Comparison of ENCODE assay signal across 16 cellular contexts in the genomic region with DNA sequence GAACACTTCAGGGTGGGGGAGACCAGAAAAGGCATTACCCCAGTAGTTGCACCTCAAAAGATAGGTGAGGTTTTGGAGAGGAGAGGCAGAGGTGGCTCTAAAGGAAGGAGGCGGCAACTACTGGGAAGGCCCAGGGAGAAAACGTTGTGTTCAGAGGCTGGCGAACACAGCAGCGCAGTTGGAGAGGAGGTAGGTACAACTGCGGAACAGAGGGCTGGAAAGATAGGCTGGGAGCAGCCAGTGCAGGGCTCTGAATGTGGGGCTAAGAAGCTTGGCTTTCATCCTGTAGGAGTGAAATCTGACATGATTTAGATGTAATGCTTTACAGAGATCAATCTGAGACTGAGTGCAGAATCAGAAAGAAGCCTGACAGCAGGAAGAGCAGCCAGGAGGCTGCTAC. TPM values are rescaled to one million over a fixed set of nuclear protein-coding genes. Genes with fewer than 3 reads are reported as not detected.
A peak's percentile ranks its signal among the peaks of the same experiment; 100 is the strongest.
DNase-seq lines count a peak whose midpoint lies in the region; ATAC-seq, FAIRE-seq and TF ChIP-seq lines count a peak whose summit lies in the region.
"Had no signal": no experiment of that assay in that cellular context is flagged by ENCODE, and none has a peak within 500 bp of the region (broad histone marks: within the 10 kb centered on the region; RNA-seq: fewer than 3 reads in every experiment).

No MANE protein-coding gene starts in this region.

- no peaks in the 10 kb centered on the region for H3K36me3 ChIP-seq in H1 (ENCODE audit: control insufficient read depth in 2 of 4, insufficient read depth in 4 of 4, low read length in 3 of 4)
- H3K36me3 ChIP-seq in neural cell (ENCODE audit: insufficient read depth, low read length): no peaks in the 10 kb centered on the region
- no peaks in the 10 kb centered on the region for H3K36me3 ChIP-seq in transverse colon
- H3K36me3 ChIP-seq in smooth muscle cell (ENCODE audit: low read depth): no peaks in the 10 kb centered on the region

- H3K79me2 ChIP-seq in H1 (ENCODE audit: control insufficient read depth in 1 of 2, insufficient read depth in 2 of 2, low read length in 2 of 2): no peaks in the 10 kb centered on the region
- no peaks in the 10 kb centered on the region for H3K79me2 ChIP-seq in neural cell (replicated peaks; ENCODE audit: insufficient read depth, low read length)
- no peaks in the 10 kb centered on the region for H3K79me2 ChIP-seq in smooth muscle cell (ENCODE audit: low read depth)

- H3K9ac ChIP-seq in H1 (replicated peaks in 1 of 4; ENCODE audit: extremely low read depth in 1 of 4, low read depth in 3 of 4, low read length in 3 of 4) (no peak overlapping the region), neural cell (ENCODE audit: low read length) (peak overlapping the region; percentile 23), smooth muscle cell (ENCODE audit: low read depth) (no peak overlapping the region)
- H3K9ac ChIP-seq: BLaER1 treated with 17β-estradiol and CSF1 and Interleukin-3, amounts not matched to agents 10 nM and 100 nM had no signal

- H2AFZ ChIP-seq in H1 (ENCODE audit: low read length): no peak overlapping the region
- H2AFZ ChIP-seq in neural cell (ENCODE audit: low read depth, low read length): no peak overlapping the region
- no peak overlapping the region for H2AFZ ChIP-seq in smooth muscle cell (ENCODE audit: low read depth)

- peaks cover 5% of the 10 kb centered on the region for H3K23me2 ChIP-seq in H1 (ENCODE audit: low read depth, low read length)

- ATAC-seq in GM18868 (IDR thresholded peaks at IDR 0.05; ENCODE audit: unreplicated experiment): no peak
- ATAC-seq: GM12878 had no signal

- H2BK120ac ChIP-seq in H1 (replicated peaks; ENCODE audit: low read depth, low read length): no peak overlapping the region

- H2BK20ac ChIP-seq in H1 (ENCODE audit: low read length): no peak overlapping the region

- H3K4me1 ChIP-seq in H1 (replicated peaks in 1 of 4; ENCODE audit: control insufficient read depth in 3 of 4, insufficient read depth in 4 of 4, low read length in 3 of 4) (peaks cover 13 to 19% (median 17%) of the 10 kb centered on the region in 4 experiments), transverse colon (peaks cover 0 to 13% (median 8%) of the 10 kb centered on the region in 4 donors), smooth muscle cell (ENCODE audit: low read depth) (no peaks in the 10 kb centered on the region)

- H3K27me3 ChIP-seq in H1 (replicated peaks in 1 of 4; ENCODE audit: control insufficient read depth in 3 of 4, extremely low read depth in 1 of 4, insufficient read depth in 3 of 4, low read length in 3 of 4): no peaks in the 10 kb centered on the region
- no peaks in the 10 kb centered on the region for H3K27me3 ChIP-seq in neural cell (ENCODE audit: insufficient read depth, low read depth, low read length)
- H3K27me3 ChIP-seq in transverse colon: no peaks in the 10 kb centered on the region
- H3K27me3 ChIP-seq in smooth muscle cell (ENCODE audit: low read depth): peaks cover 18% of the 10 kb centered on the region
- H3K27me3 ChIP-seq: BLaER1 treated with 17β-estradiol and CSF1 and Interleukin-3, amounts not matched to agents 10 nM and 100 nM had no signal

- H3K23ac ChIP-seq in H1 (ENCODE audit: insufficient read length): no peak overlapping the region

- TF ChIP-seq RAD21 in H1 (IDR thresholded peaks at IDR 0.05 in 1 of 2, conservative IDR thresholded peaks at IDR 0.05 in 1 of 2; ENCODE audit: low read depth in 2 of 2, low read length in 2 of 2) (no peak), neural cell (conservative IDR thresholded peaks at IDR 0.05) (no peak)

- in situ Hi-C loops in transverse colon (cut with MboI; ENCODE audit: low pct_ligation_motif_present in 1 of 4, low pct_unique_long_range_greater_than_20kb in 1 of 4, low sequenced_read_pairs in 3 of 4): no loop called here

- H4K91ac ChIP-seq in H1 (replicated peaks; ENCODE audit: insufficient read length, low read length): no peak overlapping the region

- no peak overlapping the region for H4K5ac ChIP-seq in H1 (ENCODE audit: insufficient read length, low read depth, low read length)

- H2BK15ac ChIP-seq in H1 (ENCODE audit: low read length): no peak overlapping the region

- no peaks in the 10 kb centered on the region for H3K9me2 ChIP-seq in neural cell (ENCODE audit: insufficient read depth, low read length)

- WGBS in H1 (ENCODE audit: extremely low coverage in 1 of 2, insufficient coverage in 1 of 2, insufficient read length in 1 of 2, insufficient replicate concordance in 2 of 2, low coverage in 1 of 2, low lambda C conversion rate in 2 of 2, missing lambda C conversion rate in 1 of 2), 2 experiments: 84% methylated on average over 5 of the region's 5 CpGs; no CpG with 5 or more reads in 1 of the 2 experiments
- WGBS in transverse colon (ENCODE audit: low coverage in 1 of 2), 2 donors: 84% methylated on average over 5 of the region's 5 CpGs; no CpG with 5 or more reads in 1 of the 2 donors
- WGBS in smooth muscle cell (ENCODE audit: low lambda C conversion rate): 86% methylated on average over 5 of the region's 5 CpGs

- H4K8ac ChIP-seq in H1 (ENCODE audit: extremely low read depth, insufficient read depth, low read length): no peak overlapping the region

- no peak overlapping the region for H3K4ac ChIP-seq in H1 (replicated peaks; ENCODE audit: insufficient read length, low read depth, low read length)

- H2BK5ac ChIP-seq in H1 (ENCODE audit: low read depth, low read length): no peak overlapping the region

- H3F3A ChIP-seq in neural cell (ENCODE audit: insufficient read depth, low read length, poor library complexity, severe bottlenecking) (no peaks in the 10 kb centered on the region), smooth muscle cell (ENCODE audit: low read depth) (no peaks in the 10 kb centered on the region)

- no peak overlapping the region for H3K14ac ChIP-seq in H1 (ENCODE audit: insufficient read length)

- H3K9me3 ChIP-seq in H1 (ENCODE audit: insufficient read depth in 2 of 2, low read depth in 1 of 2, low read length in 1 of 2) (no peaks in the 10 kb centered on the region), neural cell (ENCODE audit: low read length) (no peaks in the 10 kb centered on the region), transverse colon (no peaks in the 10 kb centered on the region), smooth muscle cell (replicated peaks; ENCODE audit: low read depth) (no peaks in the 10 kb centered on the region)
- H3K9me3 ChIP-seq: BLaER1 treated with 17β-estradiol and CSF1 and Interleukin-3, amounts not matched to agents 10 nM and 100 nM had no signal

- H2BK12ac ChIP-seq in H1 (ENCODE audit: low read depth, low read length): 0 out of 2 replicates have a peak overlapping the region, but pooled peaks have one; percentile 14

- no peak overlapping the region for H3K18ac ChIP-seq in H1 (ENCODE audit: extremely low read depth, low read length)

- POLR2A ChIA-PET in H1 (lab: Charles Lee; ENCODE audit: partially characterized antibody): interaction anchor here (3.8 kb wide), 1 partner anchor 12 kb away, joined by 34 read pairs; a partner anchor contains a TSS

- CTCF ChIA-PET in H1 (lab: Charles Lee; ENCODE audit: partially characterized antibody): interaction anchor here (2.0 to 37.5 kb wide), 3 partner anchors 12 to 26 kb away, joined by 9 to 684 read pairs (median 201); a partner anchor contains a TSS

- TF ChIP-seq EP300 in H1 (IDR thresholded peaks at IDR 0.05; ENCODE audit: borderline replicate concordance in 1 of 2, low read depth in 2 of 2, low read length in 2 of 2) (no peak), neural cell (conservative IDR thresholded peaks at IDR 0.05; ENCODE audit: poor library complexity, severe bottlenecking) (no peak), transverse colon (IDR thresholded peaks at IDR 0.05; ENCODE audit: low read depth) (no peak)

- TF ChIP-seq CTCF in H1 (IDR thresholded peaks at IDR 0.05; ENCODE audit: control extremely low read depth in 1 of 3, insufficient read depth in 1 of 3, low read depth in 1 of 3, low read length in 3 of 3) (no peak), neural cell (IDR thresholded peaks at IDR 0.05; ENCODE audit: poor library complexity, severe bottlenecking) (no peak), transverse colon (IDR thresholded peaks at IDR 0.05) (no peak), smooth muscle cell (IDR thresholded peaks at IDR 0.05; ENCODE audit: borderline replicate concordance, insufficient read depth, poor library complexity, severe bottlenecking) (no peak)

- no peak overlapping the region for H3K56ac ChIP-seq in H1 (replicated peaks; ENCODE audit: insufficient read length, low read depth, low read length)

- H3K27ac ChIP-seq in angular gyrus (ENCODE audit: low read depth, low read length): peak overlapping the region; percentile 57
- H3K27ac ChIP-seq in H1 (ENCODE audit: low read depth, low read length): no peak overlapping the region
- H3K27ac ChIP-seq in neural cell (ENCODE audit: low read length): no peak overlapping the region
- peak overlapping the region in 3 of 4 donors; percentile 31 to 60 (median 51) for H3K27ac ChIP-seq in transverse colon
- no peak overlapping the region for H3K27ac ChIP-seq in smooth muscle cell (ENCODE audit: low read depth)
- H3K27ac ChIP-seq: BLaER1 treated with 17β-estradiol and CSF1 and Interleukin-3, amounts not matched to agents 10 nM and 100 nM; HL-60 had no signal

- H3K4me3 ChIP-seq in H1 (ENCODE audit: extremely low read depth in 1 of 4, insufficient read depth in 2 of 4, low read depth in 3 of 4, low read length in 4 of 4) (no peak overlapping the region), neural cell (ENCODE audit: low read length) (no peak overlapping the region), transverse colon (no peak overlapping the region), smooth muscle cell (no peak overlapping the region)
- H3K4me3 ChIP-seq: BLaER1 treated with 17β-estradiol and CSF1 and Interleukin-3, amounts not matched to agents 10 nM and 100 nM; GM12878 had no signal

- no peak overlapping the region for H2AK5ac ChIP-seq in H1 (ENCODE audit: low read depth, low read length)

- DNase-seq in H1 (ENCODE audit: low read depth in 1 of 2, low spot score in 2 of 2) (no peak), transverse colon (no peak), smooth muscle cell (lab: John Stamatoyannopoulos, UW; ENCODE audit: unreplicated experiment) (no peak)
- no peak for DNase-seq in stimulated activated naive CD4-positive, alpha-beta T cell (lab: John Stamatoyannopoulos, UW)
- DNase-seq: ACHN; CD4-positive, CD25-positive, alpha-beta regulatory T cell; DMS79; GOT3; HCEC 1CT; HFFc6 had no signal

- H4K20me1 ChIP-seq in H1 (replicated peaks in 1 of 2; ENCODE audit: control insufficient read depth in 1 of 2, insufficient read depth in 2 of 2, low read length in 2 of 2): peaks cover 0 to 14% of the 10 kb centered on the region in 2 experiments
- no peaks in the 10 kb centered on the region for H4K20me1 ChIP-seq in neural cell (ENCODE audit: insufficient read depth)
- H4K20me1 ChIP-seq in smooth muscle cell (ENCODE audit: low read depth): no peaks in the 10 kb centered on the region

- no peak for FAIRE-seq in H1 (lab: Jason Lieb, UNC)
- FAIRE-seq: GM12878 had no signal

- intact Hi-C loops in transverse colon (cut with DNase I; ENCODE audit: low total_unique reads): no loop called here

- no peak overlapping the region; a peak in 1 of 4 replicates for H3K4me2 ChIP-seq in H1 (ENCODE audit: insufficient read depth in 1 of 2, low read depth in 2 of 2, low read length in 2 of 2)
- no peak overlapping the region for H3K4me2 ChIP-seq in neural cell (ENCODE audit: low read length)
- H3K4me2 ChIP-seq in smooth muscle cell: no peak overlapping the region
- H3K4me2 ChIP-seq: BLaER1 treated with 17β-estradiol and CSF1 and Interleukin-3, amounts not matched to agents 10 nM and 100 nM had no signal

- TF ChIP-seq POLR2A in H1 (IDR thresholded peaks at IDR 0.05; ENCODE audit: control extremely low read depth in 1 of 2, low read depth in 2 of 2, low read length in 2 of 2): no peak
- no peak for TF ChIP-seq POLR2A in transverse colon (IDR thresholded peaks at IDR 0.05)

- peaks cover 6% of the 10 kb centered on the region for H3K79me1 ChIP-seq in H1 (ENCODE audit: low read depth, low read length)

RNA-seq across cellular contexts. Expression of a gene that starts 13.0 kb away (rescaled TPM):
- 20.6 and 21.0 TPM in 2 replicates for total RNA-seq in H1 (2021; fragmentation: NEBNext Ultra II Directional; extraction: Animal tissue kit (Norgen Biotek cat#: 25700))
- polyA plus RNA-seq in H1 (2011; rRNA removed) (13.3 and 20.6 TPM in 2 replicates), neural cell (31.6 and 36.9 TPM in 2 replicates), smooth muscle cell (0.33 and 2.0 TPM in 2 replicates)
- polyA plus RNA-seq in H1 (2011; cell fraction: cytosol; rRNA removed): 16.6 TPM
- polyA plus RNA-seq in H1 (2011; cell fraction: nucleus; rRNA removed): 43.0 TPM
- polyA plus RNA-seq in H1 (2012, experiment 1 of 2): 12.5 to 18.2 TPM (median 14.1 TPM) in 4 replicates
- polyA plus RNA-seq in H1 (2012, experiment 2 of 2): 12.9 TPM
- polyA plus RNA-seq in H1 (2013, experiment 1 of 2): 7.6 TPM
- polyA plus RNA-seq in H1 (2013, experiment 2 of 2): 7.2 TPM
- polyA minus RNA-seq in H1 (2011; rRNA and poly(A)+ RNA removed): 29.3 and 29.9 TPM in 2 replicates
- 12.0 TPM for polyA minus RNA-seq in H1 (2011; cell fraction: cytosol; rRNA and poly(A)+ RNA removed)
- 11.7 TPM for polyA minus RNA-seq in H1 (2011; cell fraction: nucleus; rRNA and poly(A)+ RNA removed)
- 52.1 and 54.1 TPM in 2 replicates for polyA minus RNA-seq in neural cell
- total RNA-seq in transverse colon (10 to 100 TPM in 1 of 4 donors, 1 to 10 TPM in 3; 1.9 to 14.7 (median 5.4) TPM), smooth muscle cell (2.2 and 2.6 TPM in 2 replicates)

RNA-seq across cellular contexts. Expression of a gene that starts 39.1 kb away (rescaled TPM):
- total RNA-seq in H1 (2021; fragmentation: NEBNext Ultra II Directional; extraction: Animal tissue kit (Norgen Biotek cat#: 25700)): 51.1 and 54.1 TPM in 2 replicates
- polyA plus RNA-seq in H1 (2011; rRNA removed) (107 and 124 TPM in 2 replicates), neural cell (66.0 and 78.8 TPM in 2 replicates), smooth muscle cell (28.6 and 35.3 TPM in 2 replicates)
- 104 TPM for polyA plus RNA-seq in H1 (2011; cell fraction: cytosol; rRNA removed)
- polyA plus RNA-seq in H1 (2011; cell fraction: nucleus; rRNA removed): 126 TPM
- polyA plus RNA-seq in H1 (2012, experiment 1 of 2): 43.6 to 57.9 TPM (median 56.1 TPM) in 4 replicates
- 37.3 TPM for polyA plus RNA-seq in H1 (2012, experiment 2 of 2)
- polyA plus RNA-seq in H1 (2013, experiment 1 of 2): 42.0 TPM
- 38.3 TPM for polyA plus RNA-seq in H1 (2013, experiment 2 of 2)
- 76.7 and 111 TPM in 2 replicates for polyA minus RNA-seq in H1 (2011; rRNA and poly(A)+ RNA removed)
- 57.0 TPM for polyA minus RNA-seq in H1 (2011; cell fraction: cytosol; rRNA and poly(A)+ RNA removed)
- polyA minus RNA-seq in H1 (2011; cell fraction: nucleus; rRNA and poly(A)+ RNA removed): 73.3 TPM
- 67.4 and 71.7 TPM in 2 replicates for polyA minus RNA-seq in neural cell
- total RNA-seq in transverse colon (100 to 1,000 TPM in 1 of 4 donors, 10 to 100 TPM in 3; 34.4 to 101 (median 76.4) TPM), smooth muscle cell (18.1 and 18.4 TPM in 2 replicates)

Comparison
In these comparisons a context has a peak if more than half of its experiments do, and no peak if none do; other contexts are left out.
1. H3K27ac ChIP-seq: peak in angular gyrus (single experiment) and transverse colon (3 of 4); none in H1 (single experiment), neural cell (single experiment) and smooth muscle cell (single experiment).